Comparison of ENCODE assay signal across 1 cellular context in the genomic region with DNA sequence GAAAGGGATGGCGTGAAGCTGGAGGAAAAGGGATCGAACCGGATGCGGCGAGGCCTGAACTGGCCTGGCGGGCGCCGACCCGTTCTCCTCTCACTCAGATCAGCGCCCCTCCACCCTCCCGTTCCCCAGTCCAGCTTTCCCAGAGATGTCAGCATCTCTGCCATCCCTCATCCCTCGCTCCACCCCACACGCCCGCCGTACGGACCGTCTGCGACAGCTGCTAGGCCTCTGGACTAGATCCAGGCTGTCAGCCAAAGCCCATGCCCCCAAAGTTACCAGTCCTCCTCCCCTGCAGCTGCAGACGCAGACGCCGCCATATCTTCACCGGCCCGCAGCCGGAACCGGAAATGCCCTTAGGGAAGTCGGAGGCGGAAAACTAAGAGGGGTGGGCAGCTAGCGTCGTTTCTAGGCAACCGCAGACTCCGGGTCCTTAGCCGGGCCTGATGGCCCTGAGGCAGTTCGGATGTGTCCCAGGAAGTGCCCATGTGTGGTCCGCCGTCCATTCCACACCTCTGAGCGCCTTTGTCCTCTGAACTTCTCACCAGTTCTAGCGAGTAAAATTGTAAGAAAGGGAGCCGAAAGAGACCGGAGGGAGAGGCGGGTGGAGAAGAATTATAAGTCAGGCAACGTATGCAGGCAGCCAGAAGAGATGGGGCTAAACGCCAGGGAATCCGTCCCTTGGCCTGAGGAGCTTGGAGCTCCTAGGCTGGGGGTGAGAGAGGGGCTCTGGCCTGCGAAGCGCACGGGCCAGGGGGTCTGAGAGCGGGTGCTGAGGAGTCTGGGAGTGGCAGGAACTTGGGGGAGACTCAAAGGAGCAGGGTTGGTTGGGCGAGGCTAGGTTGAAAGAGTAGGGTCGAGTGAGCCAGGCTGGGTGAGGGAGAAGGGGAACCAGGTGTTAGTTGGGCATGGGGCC.
TF ChIP-seq lines count a peak whose summit lies in the region.

A gene with protein sequence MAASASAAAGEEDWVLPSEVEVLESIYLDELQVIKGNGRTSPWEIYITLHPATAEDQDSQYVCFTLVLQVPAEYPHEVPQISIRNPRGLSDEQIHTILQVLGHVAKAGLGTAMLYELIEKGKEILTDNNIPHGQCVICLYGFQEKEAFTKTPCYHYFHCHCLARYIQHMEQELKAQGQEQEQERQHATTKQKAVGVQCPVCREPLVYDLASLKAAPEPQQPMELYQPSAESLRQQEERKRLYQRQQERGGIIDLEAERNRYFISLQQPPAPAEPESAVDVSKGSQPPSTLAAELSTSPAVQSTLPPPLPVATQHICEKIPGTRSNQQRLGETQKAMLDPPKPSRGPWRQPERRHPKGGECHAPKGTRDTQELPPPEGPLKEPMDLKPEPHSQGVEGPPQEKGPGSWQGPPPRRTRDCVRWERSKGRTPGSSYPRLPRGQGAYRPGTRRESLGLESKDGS (minus strand): TSS at position 349 of the 913 bp plus-strand sequence. CDS start 32 bp downstream, at position 317.
A gene with protein sequence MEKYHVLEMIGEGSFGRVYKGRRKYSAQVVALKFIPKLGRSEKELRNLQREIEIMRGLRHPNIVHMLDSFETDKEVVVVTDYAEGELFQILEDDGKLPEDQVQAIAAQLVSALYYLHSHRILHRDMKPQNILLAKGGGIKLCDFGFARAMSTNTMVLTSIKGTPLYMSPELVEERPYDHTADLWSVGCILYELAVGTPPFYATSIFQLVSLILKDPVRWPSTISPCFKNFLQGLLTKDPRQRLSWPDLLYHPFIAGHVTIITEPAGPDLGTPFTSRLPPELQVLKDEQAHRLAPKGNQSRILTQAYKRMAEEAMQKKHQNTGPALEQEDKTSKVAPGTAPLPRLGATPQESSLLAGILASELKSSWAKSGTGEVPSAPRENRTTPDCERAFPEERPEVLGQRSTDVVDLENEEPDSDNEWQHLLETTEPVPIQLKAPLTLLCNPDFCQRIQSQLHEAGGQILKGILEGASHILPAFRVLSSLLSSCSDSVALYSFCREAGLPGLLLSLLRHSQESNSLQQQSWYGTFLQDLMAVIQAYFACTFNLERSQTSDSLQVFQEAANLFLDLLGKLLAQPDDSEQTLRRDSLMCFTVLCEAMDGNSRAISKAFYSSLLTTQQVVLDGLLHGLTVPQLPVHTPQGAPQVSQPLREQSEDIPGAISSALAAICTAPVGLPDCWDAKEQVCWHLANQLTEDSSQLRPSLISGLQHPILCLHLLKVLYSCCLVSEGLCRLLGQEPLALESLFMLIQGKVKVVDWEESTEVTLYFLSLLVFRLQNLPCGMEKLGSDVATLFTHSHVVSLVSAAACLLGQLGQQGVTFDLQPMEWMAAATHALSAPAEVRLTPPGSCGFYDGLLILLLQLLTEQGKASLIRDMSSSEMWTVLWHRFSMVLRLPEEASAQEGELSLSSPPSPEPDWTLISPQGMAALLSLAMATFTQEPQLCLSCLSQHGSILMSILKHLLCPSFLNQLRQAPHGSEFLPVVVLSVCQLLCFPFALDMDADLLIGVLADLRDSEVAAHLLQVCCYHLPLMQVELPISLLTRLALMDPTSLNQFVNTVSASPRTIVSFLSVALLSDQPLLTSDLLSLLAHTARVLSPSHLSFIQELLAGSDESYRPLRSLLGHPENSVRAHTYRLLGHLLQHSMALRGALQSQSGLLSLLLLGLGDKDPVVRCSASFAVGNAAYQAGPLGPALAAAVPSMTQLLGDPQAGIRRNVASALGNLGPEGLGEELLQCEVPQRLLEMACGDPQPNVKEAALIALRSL (N-terminal part only) (plus strand): TSS at position 433 of the 913 bp plus-strand sequence. CDS start 744 bp downstream, outside the sequence.

TF ChIP-seq in HepG2, 621 proteins besides CTCF, POLR2A, EP300 and RAD21 (continued from another document and continues in another):
- TF ChIP-seq, protein P1, sequence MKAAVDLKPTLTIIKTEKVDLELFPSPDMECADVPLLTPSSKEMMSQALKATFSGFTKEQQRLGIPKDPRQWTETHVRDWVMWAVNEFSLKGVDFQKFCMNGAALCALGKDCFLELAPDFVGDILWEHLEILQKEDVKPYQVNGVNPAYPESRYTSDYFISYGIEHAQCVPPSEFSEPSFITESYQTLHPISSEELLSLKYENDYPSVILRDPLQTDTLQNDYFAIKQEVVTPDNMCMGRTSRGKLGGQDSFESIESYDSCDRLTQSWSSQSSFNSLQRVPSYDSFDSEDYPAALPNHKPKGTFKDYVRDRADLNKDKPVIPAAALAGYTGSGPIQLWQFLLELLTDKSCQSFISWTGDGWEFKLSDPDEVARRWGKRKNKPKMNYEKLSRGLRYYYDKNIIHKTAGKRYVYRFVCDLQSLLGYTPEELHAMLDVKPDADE (CRISPR knock-in tag; IDR thresholded peaks at IDR 0.05), result peak; percentile 73; the same call in 1 of the 2 replicates
- TF ChIP-seq RNF2 (conservative IDR thresholded peaks at IDR 0.05; ENCODE audit: low read depth) (0 out of 2 replicates have a peak, but pooled peaks have one; percentile 44), HOXA5 (CRISPR knock-in tag; IDR thresholded peaks at IDR 0.05) (no peak), NFE2L1 (CRISPR knock-in tag; IDR thresholded peaks at IDR 0.05; ENCODE audit: borderline replicate concordance) (no peak), ZNF781 (CRISPR knock-in tag; IDR thresholded peaks at IDR 0.05; ENCODE audit: borderline replicate concordance, not compliant biosample characterization) (no peak), SP140L (CRISPR knock-in tag; IDR thresholded peaks at IDR 0.05; ENCODE audit: borderline replicate concordance) (no peak), RFXANK (CRISPR knock-in tag; IDR thresholded peaks at IDR 0.05) (no peak), PPARG (CRISPR knock-in tag; conservative IDR thresholded peaks at IDR 0.05) (peak; percentile 48), HMG20A (CRISPR knock-in tag; IDR thresholded peaks at IDR 0.05; ENCODE audit: borderline replicate concordance) (no peak), ZNF12 (CRISPR knock-in tag; IDR thresholded peaks at IDR 0.05) (0 out of 2 replicates have a peak, but pooled peaks have one; percentile 38), NRL (CRISPR knock-in tag; IDR thresholded peaks at IDR 0.05; ENCODE audit: borderline replicate concordance) (peak; percentile 68; the same call in 1 of the 2 replicates), MED8 (CRISPR knock-in tag; IDR thresholded peaks at IDR 0.05; ENCODE audit: insufficient replicate concordance) (peak; percentile 87), HOXA3 (CRISPR knock-in tag; IDR thresholded peaks at IDR 0.05) (peak; percentile 79; the same call in 1 of the 2 replicates), BHLHE40 (IDR thresholded peaks at IDR 0.05; ENCODE audit: low read length) (no peak), STAG1 (CRISPR knock-in tag; IDR thresholded peaks at IDR 0.05) (no peak), ZNF451 (CRISPR knock-in tag; IDR thresholded peaks at IDR 0.05) (peak; percentile 32; the same call in 1 of the 2 replicates), ZNF136 (CRISPR knock-in tag; IDR thresholded peaks at IDR 0.05; ENCODE audit: low read depth) (no peak), ZNF782 (CRISPR knock-in tag; IDR thresholded peaks at IDR 0.05; ENCODE audit: borderline replicate concordance) (no peak; the same call in 1 of the 2 replicates), ZFP62 (CRISPR knock-in tag; IDR thresholded peaks at IDR 0.05) (no peak), TBX2 (CRISPR knock-in tag; IDR thresholded peaks at IDR 0.05; ENCODE audit: borderline replicate concordance) (no peak; the same call in 1 of the 2 replicates), ZNF598 (CRISPR knock-in tag; IDR thresholded peaks at IDR 0.05; ENCODE audit: borderline replicate concordance) (peak; percentile 74; the same call in 1 of the 2 replicates), ZNF124 (CRISPR knock-in tag; IDR thresholded peaks at IDR 0.05) (no peak), JUN (CRISPR knock-in tag; IDR thresholded peaks at IDR 0.05) (no peak; the same call in 1 of the 2 replicates), PLRG1 (conservative IDR thresholded peaks at IDR 0.05) (no peak), CREB1 (IDR thresholded peaks at IDR 0.05) (no peak), CREB1 (CRISPR knock-in tag; IDR thresholded peaks at IDR 0.05) (no peak; the same call in 1 of the 2 replicates), KDM3A (CRISPR knock-in tag; IDR thresholded peaks at IDR 0.05; ENCODE audit: low read depth) (peak; percentile 77), MBNL3 (CRISPR knock-in tag; conservative IDR thresholded peaks at IDR 0.05) (no peak), ZNF468 (CRISPR knock-in tag; IDR thresholded peaks at IDR 0.05) (no peak), RARA (CRISPR knock-in tag; IDR thresholded peaks at IDR 0.05) (no peak; the same call in 1 of the 2 replicates), ZNF33B (CRISPR knock-in tag; IDR thresholded peaks at IDR 0.05) (no peak; the same call in 1 of the 2 replicates), ZBTB3 (CRISPR knock-in tag; IDR thresholded peaks at IDR 0.05; ENCODE audit: borderline replicate concordance, low read depth) (0 out of 2 replicates have a peak, but pooled peaks have one; percentile 38), TCF12 (IDR thresholded peaks at IDR 0.05) (no peak), TCF12 (CRISPR knock-in tag; IDR thresholded peaks at IDR 0.05) (no peak), ZNF430 (CRISPR knock-in tag; IDR thresholded peaks at IDR 0.05) (no peak), HDAC6 (IDR thresholded peaks at IDR 0.05; ENCODE audit: low read depth, low read length) (no peak), ZNF260 (CRISPR knock-in tag; IDR thresholded peaks at IDR 0.05; ENCODE audit: borderline replicate concordance, low read depth) (no peak), HDAC1 (CRISPR knock-in tag; IDR thresholded peaks at IDR 0.05) (peak; percentile 99), ZNF264 (CRISPR knock-in tag; IDR thresholded peaks at IDR 0.05) (no peak)
- TF ChIP-seq, protein P2, sequence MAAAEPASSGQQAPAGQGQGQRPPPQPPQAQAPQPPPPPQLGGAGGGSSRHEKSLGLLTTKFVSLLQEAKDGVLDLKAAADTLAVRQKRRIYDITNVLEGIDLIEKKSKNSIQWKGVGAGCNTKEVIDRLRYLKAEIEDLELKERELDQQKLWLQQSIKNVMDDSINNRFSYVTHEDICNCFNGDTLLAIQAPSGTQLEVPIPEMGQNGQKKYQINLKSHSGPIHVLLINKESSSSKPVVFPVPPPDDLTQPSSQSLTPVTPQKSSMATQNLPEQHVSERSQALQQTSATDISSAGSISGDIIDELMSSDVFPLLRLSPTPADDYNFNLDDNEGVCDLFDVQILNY (CRISPR knock-in tag; conservative IDR thresholded peaks at IDR 0.05), result 0 out of 2 replicates have a peak, but pooled peaks have one; percentile 23
- TF ChIP-seq, protein P3, sequence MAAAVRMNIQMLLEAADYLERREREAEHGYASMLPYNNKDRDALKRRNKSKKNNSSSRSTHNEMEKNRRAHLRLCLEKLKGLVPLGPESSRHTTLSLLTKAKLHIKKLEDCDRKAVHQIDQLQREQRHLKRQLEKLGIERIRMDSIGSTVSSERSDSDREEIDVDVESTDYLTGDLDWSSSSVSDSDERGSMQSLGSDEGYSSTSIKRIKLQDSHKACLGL (CRISPR knock-in tag; IDR thresholded peaks at IDR 0.05), result peak; percentile 53; the same call in 1 of the 2 replicates
- TF ChIP-seq, protein P4, sequence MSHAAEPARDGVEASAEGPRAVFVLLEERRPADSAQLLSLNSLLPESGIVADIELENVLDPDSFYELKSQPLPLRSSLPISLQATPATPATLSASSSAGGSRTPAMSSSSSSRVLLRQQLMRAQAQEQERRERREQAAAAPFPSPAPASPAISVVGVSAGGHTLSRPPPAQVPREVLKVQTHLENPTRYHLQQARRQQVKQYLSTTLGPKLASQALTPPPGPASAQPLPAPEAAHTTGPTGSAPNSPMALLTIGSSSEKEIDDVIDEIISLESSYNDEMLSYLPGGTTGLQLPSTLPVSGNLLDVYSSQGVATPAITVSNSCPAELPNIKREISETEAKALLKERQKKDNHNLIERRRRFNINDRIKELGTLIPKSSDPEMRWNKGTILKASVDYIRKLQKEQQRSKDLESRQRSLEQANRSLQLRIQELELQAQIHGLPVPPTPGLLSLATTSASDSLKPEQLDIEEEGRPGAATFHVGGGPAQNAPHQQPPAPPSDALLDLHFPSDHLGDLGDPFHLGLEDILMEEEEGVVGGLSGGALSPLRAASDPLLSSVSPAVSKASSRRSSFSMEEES (CRISPR knock-in tag; IDR thresholded peaks at IDR 0.05), result no peak
- TF ChIP-seq, protein P5, sequence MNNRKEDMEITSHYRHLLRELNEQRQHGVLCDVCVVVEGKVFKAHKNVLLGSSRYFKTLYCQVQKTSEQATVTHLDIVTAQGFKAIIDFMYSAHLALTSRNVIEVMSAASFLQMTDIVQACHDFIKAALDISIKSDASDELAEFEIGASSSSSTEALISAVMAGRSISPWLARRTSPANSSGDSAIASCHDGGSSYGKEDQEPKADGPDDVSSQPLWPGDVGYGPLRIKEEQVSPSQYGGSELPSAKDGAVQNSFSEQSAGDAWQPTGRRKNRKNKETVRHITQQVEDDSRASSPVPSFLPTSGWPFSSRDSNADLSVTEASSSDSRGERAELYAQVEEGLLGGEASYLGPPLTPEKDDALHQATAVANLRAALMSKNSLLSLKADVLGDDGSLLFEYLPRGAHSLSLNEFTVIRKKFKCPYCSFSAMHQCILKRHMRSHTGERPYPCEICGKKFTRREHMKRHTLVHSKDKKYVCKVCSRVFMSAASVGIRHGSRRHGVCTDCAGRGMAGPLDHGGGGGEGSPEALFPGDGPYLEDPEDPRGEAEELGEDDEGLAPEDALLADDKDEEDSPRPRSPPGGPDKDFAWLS (CRISPR knock-in tag; IDR thresholded peaks at IDR 0.05; ENCODE audit: borderline replicate concordance), result no peak
- TF ChIP-seq, protein P6, sequence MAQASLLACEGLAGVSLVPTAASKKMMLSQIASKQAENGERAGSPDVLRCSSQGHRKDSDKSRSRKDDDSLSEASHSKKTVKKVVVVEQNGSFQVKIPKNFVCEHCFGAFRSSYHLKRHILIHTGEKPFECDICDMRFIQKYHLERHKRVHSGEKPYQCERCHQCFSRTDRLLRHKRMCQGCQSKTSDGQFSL (CRISPR knock-in tag; IDR thresholded peaks at IDR 0.05), result peak; percentile 82; the same call in 1 of the 2 replicates
- TF ChIP-seq, protein P7, sequence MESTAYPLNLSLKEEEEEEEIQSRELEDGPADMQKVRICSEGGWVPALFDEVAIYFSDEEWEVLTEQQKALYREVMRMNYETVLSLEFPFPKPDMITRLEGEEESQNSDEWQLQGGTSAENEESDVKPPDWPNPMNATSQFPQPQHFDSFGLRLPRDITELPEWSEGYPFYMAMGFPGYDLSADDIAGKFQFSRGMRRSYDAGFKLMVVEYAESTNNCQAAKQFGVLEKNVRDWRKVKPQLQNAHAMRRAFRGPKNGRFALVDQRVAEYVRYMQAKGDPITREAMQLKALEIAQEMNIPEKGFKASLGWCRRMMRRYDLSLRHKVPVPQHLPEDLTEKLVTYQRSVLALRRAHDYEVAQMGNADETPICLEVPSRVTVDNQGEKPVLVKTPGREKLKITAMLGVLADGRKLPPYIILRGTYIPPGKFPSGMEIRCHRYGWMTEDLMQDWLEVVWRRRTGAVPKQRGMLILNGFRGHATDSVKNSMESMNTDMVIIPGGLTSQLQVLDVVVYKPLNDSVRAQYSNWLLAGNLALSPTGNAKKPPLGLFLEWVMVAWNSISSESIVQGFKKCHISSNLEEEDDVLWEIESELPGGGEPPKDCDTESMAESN (CRISPR knock-in tag; conservative IDR thresholded peaks at IDR 0.05), result no peak
